Comparison of ENCODE assay signal across 8 cellular contexts in genomic region chr5:138641547-138642298, GRCh38.
A peak's percentile ranks its signal among the peaks of the same experiment; 100 is the strongest.
DNase-seq lines count a peak whose midpoint lies in the region; ATAC-seq, FAIRE-seq and TF ChIP-seq lines count a peak whose summit lies in the region.

No MANE protein-coding gene starts in this region.

- no peaks in the 10 kb centered on the region for H3K79me2 ChIP-seq in HepG2 (ENCODE audit: insufficient read depth, low read length)

- H3K27me3 ChIP-seq in HepG2 (ENCODE audit: control insufficient read depth in 1 of 2, insufficient read depth in 2 of 2, low read length in 2 of 2), result peaks cover 4 to 47% of the 10 kb centered on the region in 2 experiments

- intact Hi-C loops in activated CD4-positive, alpha-beta T cell treated with anti-CD3 and anti-CD28 coated beads for 36 hours (cut with DNase I, micrococcal nuclease), result loop anchor here (1.0 to 5.0 kb wide), 2 partner anchors 621 kb away; no protein-coding TSS in a partner anchor
- intact Hi-C loops in HepG2 (cut with micrococcal nuclease; ENCODE audit: unreplicated experiment), result loop anchor here (1.0 to 5.0 kb wide), 4 partner anchors 89 to 621 kb away; no protein-coding TSS in a partner anchor

- H3K4me3 Mint-ChIP-seq in activated CD4-positive, alpha-beta T cell treated with anti-CD3 and anti-CD28 coated beads for 36 hours, result no peak overlapping the region

- no peaks in the 10 kb centered on the region for H4K20me1 ChIP-seq in HepG2 (ENCODE audit: insufficient read depth, low read length)

- CTCF ChIA-PET in activated CD4-positive, alpha-beta T cell treated with anti-CD3 and anti-CD28 coated beads for 36 hours (lab: Charles Lee), result interaction anchor here (0.6 to 1.8 kb wide), 10 partner anchors 10 to 1302 kb away, joined by 3 to 4 read pairs (median 3); no protein-coding TSS in a partner anchor
- CTCF ChIA-PET in HepG2 (lab: Yijun Ruan, JAX; ENCODE audit: low intra/inter-chr PET ratio, low total read pairs), result interaction anchor here (1.1 to 2.5 kb wide), 2 partner anchors 148 to 621 kb away, joined by 3 to 12 read pairs; no protein-coding TSS in a partner anchor

- H3K9me3 ChIP-seq in HepG2 (ENCODE audit: low read length), result no peaks in the 10 kb centered on the region

- H3K9me3 Mint-ChIP-seq in activated CD4-positive, alpha-beta T cell treated with anti-CD3 and anti-CD28 coated beads for 36 hours (ENCODE audit: low read depth), result no peaks in the 10 kb centered on the region

- no peak for TF ChIP-seq POLR2A in HepG2 (IDR thresholded peaks at IDR 0.05; ENCODE audit: insufficient read depth in 1 of 2, low read depth in 2 of 2, low read length in 2 of 2)

- DNase-seq in NCI-H146 (lab: John Stamatoyannopoulos, UW) (peak; percentile 50), NCI-H146 treated with DMSO at 0.1 percent for 48 hours (lab: John Stamatoyannopoulos, UW; ENCODE audit: unreplicated experiment) (no peak), NCI-H345 (lab: John Stamatoyannopoulos, UW) (peak; percentile 66), choroid plexus epithelial cell (ENCODE audit: low read depth) (peak; percentile 79), HepG2 (ENCODE audit: low spot score) (peak; percentile 50), NCI-H2171 (lab: John Stamatoyannopoulos, UW) (no peak)
- peak; percentile 92 for DNase-seq in activated CD4-positive, alpha-beta T cell treated with anti-CD3 and anti-CD28 coated beads for 36 hours
- DNase-seq in stimulated activated CD4-positive, alpha-beta T cell treated with anti-CD3 and anti-CD28 coated beads, TNF-alpha, amount 100 ng/mL, for 1 hour (ENCODE audit: low read depth in 3 of 3, low spot score in 1 of 3), result peak in 2 of 3 donors; percentile 27 to 67

- TF ChIP-seq EP300 in HepG2 (IDR thresholded peaks at IDR 0.05; ENCODE audit: low read depth in 2 of 2, low read length in 2 of 2) (no peak), HepG2 (CRISPR knock-in tag; IDR thresholded peaks at IDR 0.05; ENCODE audit: borderline replicate concordance) (no peak)

- no peaks in the 10 kb centered on the region for H3K36me3 ChIP-seq in HepG2 (replicated peaks in 1 of 2; ENCODE audit: control insufficient read depth in 1 of 2, insufficient read depth in 2 of 2, low read length in 2 of 2)

- peak; percentile 60 for FAIRE-seq in HepG2 (lab: Jason Lieb, UNC)

- BruUV-seq in HepG2 (replicated peaks; lab: Mats Ljungman, UMichigan), result no TSS peak

- TF ChIP-seq CTCF in choroid plexus epithelial cell (conservative IDR thresholded peaks at IDR 0.05; ENCODE audit: low read depth, low read length) (peak; percentile 92), HepG2 (CRISPR knock-in tag; IDR thresholded peaks at IDR 0.05) (peak; percentile 81)

- no peak overlapping the region for H3K27ac ChIP-seq in HepG2 (ENCODE audit: extremely low read length, insufficient read depth, low read length)

- H3K27me3 Mint-ChIP-seq in activated CD4-positive, alpha-beta T cell treated with anti-CD3 and anti-CD28 coated beads for 36 hours, result peaks cover 63% of the 10 kb centered on the region

- H3K4me3 ChIP-seq in choroid plexus epithelial cell (ENCODE audit: low read depth, low read length), result no peak overlapping the region
- no peak overlapping the region for H3K4me3 ChIP-seq in HepG2 (replicated peaks in 1 of 3; ENCODE audit: insufficient read depth in 1 of 3, low read depth in 2 of 3, low read length in 3 of 3)

- H3K4me1 Mint-ChIP-seq in activated CD4-positive, alpha-beta T cell treated with anti-CD3 and anti-CD28 coated beads for 36 hours, result peaks cover 2% of the 10 kb centered on the region

- in situ Hi-C loops in HepG2 (cut with HindIII; ENCODE audit: extremely low pct_ligation_motif_present, low pct_unique_long_range_greater_than_20kb), result loop anchor here (10.0 kb wide), 1 partner anchor 623 kb away; no protein-coding TSS in a partner anchor

- no peak overlapping the region for H3K9ac ChIP-seq in HepG2 (ENCODE audit: insufficient read depth, low read depth, low read length)

- H3K4me1 ChIP-seq in HepG2 (ENCODE audit: insufficient read depth, low read length), result peaks cover 16% of the 10 kb centered on the region; the same call in 1 of the 2 replicates

- 42% methylated on average over 18 of the region's 18 CpGs for WGBS in HepG2 (ENCODE audit: low lambda C conversion rate)

- peak; percentile 92 for ATAC-seq in activated CD4-positive, alpha-beta T cell treated with anti-CD3 and anti-CD28 coated beads for 36 hours
- ATAC-seq in HepG2, result peak; percentile 81

- POLR2A ChIA-PET in activated CD4-positive, alpha-beta T cell treated with anti-CD3 and anti-CD28 coated beads for 36 hours (lab: Charles Lee), result no interaction called here
- POLR2A ChIA-PET in HepG2 (lab: Yijun Ruan, JAX), result no interaction called here

- H2AFZ ChIP-seq in HepG2 (ENCODE audit: low read length), result no peak overlapping the region

- peak; percentile 72 for TF ChIP-seq RAD21 in HepG2 (CRISPR knock-in tag; IDR thresholded peaks at IDR 0.05)

- H3K27ac Mint-ChIP-seq in activated CD4-positive, alpha-beta T cell treated with anti-CD3 and anti-CD28 coated beads for 36 hours, result no peak overlapping the region

- H3K36me3 Mint-ChIP-seq in activated CD4-positive, alpha-beta T cell treated with anti-CD3 and anti-CD28 coated beads for 36 hours (ENCODE audit: low read depth), result no peaks in the 10 kb centered on the region

- no peak overlapping the region for H3K4me2 ChIP-seq in HepG2 (ENCODE audit: low read depth, low read length)

TF ChIP-seq in HepG2, 621 proteins besides CTCF, POLR2A, EP300 and RAD21 (continues in another document):
- peak; percentile 15; the same call in 1 of the 2 replicates for TF ChIP-seq ZGPAT (CRISPR knock-in tag; IDR thresholded peaks at IDR 0.05)
- peak; percentile 57; the same call in 1 of the 2 replicates for TF ChIP-seq PATZ1 (CRISPR knock-in tag; IDR thresholded peaks at IDR 0.05)
- no peak for TF ChIP-seq ZBTB20 (CRISPR knock-in tag; IDR thresholded peaks at IDR 0.05; ENCODE audit: borderline replicate concordance, low read depth)
- no peak for TF ChIP-seq RERE (CRISPR knock-in tag; IDR thresholded peaks at IDR 0.05; ENCODE audit: low read depth)

Comparison
In these comparisons a context has a peak if more than half of its experiments do, and no peak if none do; other contexts are left out.
1. DNase-seq: peak in NCI-H146 (single experiment), NCI-H345 (single experiment), activated CD4-positive, alpha-beta T cell treated with anti-CD3 and anti-CD28 coated beads for 36 hours (single experiment), choroid plexus epithelial cell (single experiment), HepG2 (single experiment) and stimulated activated CD4-positive, alpha-beta T cell treated with anti-CD3 and anti-CD28 coated beads, TNF-alpha, amount 100 ng/mL, for 1 hour (2 of 3); none in NCI-H146 treated with DMSO at 0.1 percent for 48 hours (single experiment) and NCI-H2171 (single experiment).